In the genomic region with DNA sequence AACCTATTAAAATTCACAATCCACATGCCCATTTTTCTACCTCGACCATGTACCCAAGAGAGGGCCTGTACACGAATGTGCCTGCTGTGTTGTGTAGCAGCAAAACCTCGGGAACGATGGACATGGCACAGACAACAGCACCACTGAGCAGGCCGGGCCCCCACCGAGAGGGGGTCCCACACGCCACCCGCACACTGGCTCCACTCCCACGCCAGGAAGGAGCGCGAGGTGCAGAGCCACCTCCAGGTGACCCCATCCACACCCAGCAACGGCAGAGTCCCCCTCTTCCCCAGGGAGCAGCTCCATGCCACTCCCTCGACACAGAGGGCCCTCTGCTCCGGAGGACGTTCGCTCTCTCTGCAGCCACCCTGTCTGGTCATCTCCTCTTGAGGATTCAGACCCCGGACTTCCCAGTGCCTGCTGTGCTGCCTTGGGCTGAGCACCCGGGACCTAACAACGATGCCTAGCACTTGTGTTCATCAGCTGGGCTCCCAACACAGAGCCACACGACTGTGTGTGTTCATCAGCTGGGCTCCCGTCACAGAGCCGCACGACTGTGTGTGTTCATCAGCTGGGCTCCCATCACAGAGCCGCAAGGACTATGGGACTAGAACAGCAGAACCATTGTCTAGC, we compare ENCODE assay signal across 1 cellular context.
TF ChIP-seq lines count a peak whose summit lies in the region.

No MANE protein-coding gene starts in this region.

TF ChIP-seq in IMR-90, 13 proteins besides CTCF, POLR2A, EP300 and RAD21 (continued from another document):
- TF ChIP-seq MAZ (IDR thresholded peaks at IDR 0.05; ENCODE audit: borderline replicate concordance, low read depth, low read length) (no peak), NFE2L2 (IDR thresholded peaks at IDR 0.05; ENCODE audit: low read depth, low read length) (no peak), MAFK (IDR thresholded peaks at IDR 0.05; ENCODE audit: low read depth, low read length) (no peak)
